8 cellular contexts compared by ENCODE assay signal in genomic region chr4:182142146-182143085, GRCh38.
A peak's percentile ranks its signal among the peaks of the same experiment; 100 is the strongest.
DNase-seq lines count a peak whose midpoint lies in the region; ATAC-seq and TF ChIP-seq lines count a peak whose summit lies in the region.

No MANE protein-coding gene starts in this region.

- TF ChIP-seq CTCF in GM06990 (IDR thresholded peaks at IDR 0.05; ENCODE audit: insufficient read depth, low read length, poor library complexity, severe bottlenecking) (no peak), retinal pigment epithelial cell (conservative IDR thresholded peaks at IDR 0.05; ENCODE audit: low read depth, low read length) (no peak)

- peak; percentile 10 for DNase-seq in GM06990 (ENCODE audit: extremely low read depth, insufficient read length)
- no peak for DNase-seq in left ventricle myocardium superior
- DNase-seq in retinal pigment epithelial cell (ENCODE audit: low read depth) = no peak
- no peak for DNase-seq in inferior parietal cortex (ENCODE audit: extremely low spot score)
- DNase-seq in NCI-H524 treated with DMSO at 0.1 percent for 48 hours (lab: John Stamatoyannopoulos, UW) = no peak
- DNase-seq in effector CD8-positive, alpha-beta T cell (lab: John Stamatoyannopoulos, UW) = no peak

- H3K27me3 ChIP-seq in GM06990 (replicated peaks; ENCODE audit: control insufficient read depth, insufficient read depth, low read length) = peaks cover 2% of the 10 kb centered on the region; the same call in 1 of the 2 replicates

- H3K36me3 Mint-ChIP-seq in activated T-helper 17 cell treated with anti-CD3 and anti-CD28 coated beads, Interleukin-2, amount 50 U/mL, for 72 hours (ENCODE audit: low read depth) = no peaks in the 10 kb centered on the region

- intact Hi-C loops in left ventricle myocardium superior (cut with micrococcal nuclease) = no loop called here

- H3K27me3 Mint-ChIP-seq in activated T-helper 17 cell treated with anti-CD3 and anti-CD28 coated beads, Interleukin-2, amount 50 U/mL, for 72 hours = peaks cover 66% of the 10 kb centered on the region

- peaks cover 7% of the 10 kb centered on the region for H3K4me1 Mint-ChIP-seq in activated T-helper 17 cell treated with anti-CD3 and anti-CD28 coated beads, Interleukin-2, amount 50 U/mL, for 72 hours

- H3K4me3 ChIP-seq in GM06990 (replicated peaks; ENCODE audit: low read depth, low read length) (no peak overlapping the region), retinal pigment epithelial cell (ENCODE audit: low read length) (peak overlapping the region; percentile 65)

- H3K36me3 ChIP-seq in GM06990 (ENCODE audit: control insufficient read depth, insufficient read depth, low read length) = no peaks in the 10 kb centered on the region

- peaks cover under 1% of the 10 kb centered on the region for H3K9me3 Mint-ChIP-seq in activated T-helper 17 cell treated with anti-CD3 and anti-CD28 coated beads, Interleukin-2, amount 50 U/mL, for 72 hours

- H3K27ac Mint-ChIP-seq in activated T-helper 17 cell treated with anti-CD3 and anti-CD28 coated beads, Interleukin-2, amount 50 U/mL, for 72 hours = no peak overlapping the region

- peak overlapping the region; percentile 45 for H3K4me3 Mint-ChIP-seq in activated T-helper 17 cell treated with anti-CD3 and anti-CD28 coated beads, Interleukin-2, amount 50 U/mL, for 72 hours

- ATAC-seq in activated T-helper 17 cell treated with anti-CD3 and anti-CD28 coated beads, Interleukin-2, amount 50 U/mL, for 72 hours (replicated peaks) = no peak
- peak; percentile 38 for ATAC-seq in left ventricle myocardium superior
- no peak for ATAC-seq in GM21529 (IDR thresholded peaks at IDR 0.05; ENCODE audit: unreplicated experiment)
